24 cellular contexts compared by ENCODE assay signal in the genomic region with DNA sequence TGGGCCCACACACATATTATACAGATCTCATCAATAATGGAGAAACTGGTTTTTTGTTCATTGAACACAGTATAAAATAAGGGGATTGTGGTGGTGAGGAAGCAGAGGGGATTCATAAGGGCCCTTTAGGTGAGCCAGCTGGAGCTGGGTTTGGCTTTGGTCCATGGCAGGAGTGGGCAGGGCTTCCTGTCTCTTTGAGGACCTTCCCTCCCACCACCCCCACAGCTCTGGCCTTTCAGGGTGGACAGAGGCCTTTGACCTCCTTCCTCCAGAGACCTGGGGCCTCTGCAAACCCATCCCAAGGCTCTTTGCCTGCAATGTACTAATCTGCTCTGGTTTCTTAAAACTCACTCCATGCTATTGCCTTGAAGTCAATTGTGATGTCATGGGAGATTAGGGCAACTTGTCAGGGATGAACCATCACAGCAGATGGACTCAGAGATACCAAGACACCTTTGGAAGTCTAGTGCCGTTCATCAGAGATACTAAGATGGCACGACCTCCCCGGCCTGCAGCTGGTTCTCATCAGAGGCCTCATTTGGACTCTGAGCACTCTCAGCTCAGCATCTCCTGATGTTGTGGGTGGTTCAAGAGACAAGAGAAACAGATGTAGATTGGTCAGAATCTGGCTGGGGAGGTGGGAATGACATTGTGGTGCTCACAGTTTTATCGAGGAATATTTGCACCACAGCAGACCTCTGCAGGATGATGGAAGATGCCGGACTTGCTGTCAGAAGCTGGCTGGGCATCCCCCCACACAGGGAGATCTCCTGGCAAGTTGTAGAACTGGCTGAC. TPM values are rescaled to one million over a fixed set of nuclear protein-coding genes. Genes with fewer than 3 reads are reported as not detected.
DNase-seq lines count a peak whose midpoint lies in the region; ATAC-seq, FAIRE-seq and TF ChIP-seq lines count a peak whose summit lies in the region.
"Had no signal": no experiment of that assay in that cellular context is flagged by ENCODE, and none has a peak within 500 bp of the region (broad histone marks: within the 10 kb centered on the region; RNA-seq: fewer than 3 reads in every experiment).

No MANE protein-coding gene starts in this region.

- H3K9me3 ChIP-seq in HEK293 (ENCODE audit: control insufficient read depth, insufficient read depth, low read depth, low read length) (no peaks in the 10 kb centered on the region), neutrophil (no peaks in the 10 kb centered on the region)
- H3K9me3 ChIP-seq: BE2C, Caco-2, colonic mucosa, heart left ventricle, mucosa of descending colon had no signal

- no peak overlapping the region for H3K4me3 ChIP-seq in HEK293 (ENCODE audit: low read depth, low read length)
- H3K4me3 ChIP-seq in neutrophil (ENCODE audit: low read depth in 1 of 2, low read length in 1 of 2) = no peak overlapping the region
- H3K4me3 ChIP-seq: colonic mucosa, heart left ventricle, mucosa of descending colon had no signal

- peaks cover 0 to 14% of the 10 kb centered on the region in 2 experiments; a peak in 1 of 3 replicates for H3K36me3 ChIP-seq in HEK293 (ENCODE audit: control insufficient read depth in 2 of 2, insufficient read depth in 1 of 2, low read length in 2 of 2)
- no peaks in the 10 kb centered on the region for H3K36me3 ChIP-seq in neutrophil
- H3K36me3 ChIP-seq: BE2C, brain microvascular endothelial cell, colonic mucosa, heart left ventricle had no signal

- no peak for FAIRE-seq in GM19239 (lab: Jason Lieb, UNC)
- FAIRE-seq: urothelium cell line had no signal

- H3K9me3 Mint-ChIP-seq in brain = no peaks in the 10 kb centered on the region

- CTCF ChIA-PET in HEK293 (lab: Yijun Ruan, JAX) = interaction anchor here (0.6 to 1.5 kb wide), 3 partner anchors 16 to 215 kb away, joined by 3 to 5 read pairs (median 4); no protein-coding TSS in a partner anchor

- H3K27me3 Mint-ChIP-seq in brain = no peaks in the 10 kb centered on the region

- ATAC-seq in GM21619 (IDR thresholded peaks at IDR 0.05; ENCODE audit: unreplicated experiment) (no peak), HG03520 (IDR thresholded peaks at IDR 0.05; ENCODE audit: unreplicated experiment) (no peak)
- ATAC-seq: activated CD4-positive, CD25-positive, alpha-beta regulatory T cell treated with anti-CD3 and anti-CD28 coated beads, Interleukin-2, amount 50 U/mL, for 24 hours; heart left ventricle; mucosa of descending colon had no signal

- TF ChIP-seq CTCF in HEK293 (tag by site-specific recombination; IDR thresholded peaks at IDR 0.05) = no peak
- TF ChIP-seq CTCF in brain (conservative IDR thresholded peaks at IDR 0.05) = no peak
- TF ChIP-seq CTCF in neutrophil (IDR thresholded peaks at IDR 0.05) = no peak

- DNase-seq in NCI-H510A treated with DMSO at 0.1 percent for 48 hours (lab: John Stamatoyannopoulos, UW) (peak; percentile 9), NCI-H510A (lab: John Stamatoyannopoulos, UW) (no peak), GM19239 (ENCODE audit: insufficient read length, low spot score) (no peak)
- DNase-seq: activated effector memory CD4-positive, alpha-beta T cell treated with Interleukin-2 at 50 U/mL for 16 hours; BE2C; brain microvascular endothelial cell; Caco-2; colonic mucosa; KBM-7; mucosa of descending colon; NCI-H187 treated with DMSO at 0.1 percent for 48 hours; NCI-H345; retina; T1000 had no signal

- POLR2A ChIA-PET in HEK293 (lab: Yijun Ruan, JAX) = no interaction called here

- H3K27ac ChIP-seq in HEK293 (ENCODE audit: extremely low read depth, low read depth, low read length) (no peak overlapping the region), neutrophil (peak overlapping the region; percentile 45)
- H3K27ac ChIP-seq: brain microvascular endothelial cell, colonic mucosa, heart left ventricle, RWPE1 had no signal

- peaks cover 37% of the 10 kb centered on the region for H3K4me1 Mint-ChIP-seq in brain

- peak overlapping the region in 4 of 5 experiments; percentile 9 to 62 (median 20) for H3K27ac Mint-ChIP-seq in brain

- H3K4me3 Mint-ChIP-seq in brain = no peak overlapping the region

- H3K4me1 ChIP-seq in HEK293 (ENCODE audit: control insufficient read depth, insufficient read depth, low read length) (peaks cover under 1% of the 10 kb centered on the region; the same call in 1 of the 2 replicates), neutrophil (ENCODE audit: control insufficient read depth in 1 of 2, insufficient read depth in 1 of 2, low read depth in 1 of 2, low read length in 1 of 2) (peaks cover 25 to 31% of the 10 kb centered on the region in 2 experiments)

- H3K27me3 ChIP-seq in neutrophil = peaks cover 22% of the 10 kb centered on the region
- H3K27me3 ChIP-seq: BE2C, brain microvascular endothelial cell, colonic mucosa had no signal

- no peaks in the 10 kb centered on the region for H3K36me3 Mint-ChIP-seq in brain

TF ChIP-seq in HEK293, 187 proteins besides CTCF, POLR2A, EP300 and RAD21:
- no peak for TF ChIP-seq ZNF660 (tag by site-specific recombination; IDR thresholded peaks at IDR 0.05)
- TF ChIP-seq ZNF629 (tag by site-specific recombination; IDR thresholded peaks at IDR 0.05) = peak; percentile 59

RNA-seq across cellular contexts. Expression of a gene that starts 37.9 kb away (rescaled TPM):
- polyA plus RNA-seq in brain (ENCODE audit: insufficient read depth, low read depth, low replicate concordance) = 0.19 TPM
- polyA plus RNA-seq: endothelial cell of umbilical vein, heart left ventricle had no signal
